ENCODE assay signal across 12 cellular contexts in genomic region chr11:4044971-4045646, GRCh38. TPM values are rescaled to one million over a fixed set of nuclear protein-coding genes. Genes with fewer than 3 reads are reported as not detected.
A peak's percentile ranks its signal among the peaks of the same experiment; 100 is the strongest.
DNase-seq lines count a peak whose midpoint lies in the region; ATAC-seq, FAIRE-seq and TF ChIP-seq lines count a peak whose summit lies in the region.
"Had no signal": no experiment of that assay in that cellular context is flagged by ENCODE, and none has a peak within 500 bp of the region (broad histone marks: within the 10 kb centered on the region; RNA-seq: fewer than 3 reads in every experiment).

No MANE protein-coding gene starts in this region.

- H3K4me1 Mint-ChIP-seq in activated naive CD4-positive, alpha-beta T cell treated with anti-CD3 and anti-CD28 coated beads, Interleukin-2, amount 10 ng/mL, durations not matched to agents 7 days and 5 days, result peaks cover 2% of the 10 kb centered on the region
- H3K4me1 Mint-ChIP-seq: GM23338 had no signal

- no peak for TF ChIP-seq EP300 in HepG2 (IDR thresholded peaks at IDR 0.05; ENCODE audit: low read depth in 2 of 2, low read length in 2 of 2)
- TF ChIP-seq EP300 in HepG2 (CRISPR knock-in tag; IDR thresholded peaks at IDR 0.05; ENCODE audit: borderline replicate concordance), result no peak
- no peak for TF ChIP-seq EP300 in suprapubic skin (IDR thresholded peaks at IDR 0.05)

- BruUV-seq in mammary epithelial cell (replicated peaks; lab: Mats Ljungman, UMichigan) (no TSS peak), HepG2 (replicated peaks; lab: Mats Ljungman, UMichigan) (no TSS peak)

- WGBS in mammary epithelial cell (ENCODE audit: low coverage, missing lambda C conversion rate), result 0% methylated on average over 5 of the region's 5 CpGs
- WGBS in HepG2 (ENCODE audit: low lambda C conversion rate), result 52% methylated on average over 5 of the region's 5 CpGs
- 25% methylated on average over 5 of the region's 5 CpGs for WGBS in suprapubic skin

- dilution Hi-C loops in mammary epithelial cell (cut with HindIII; ENCODE audit: low sequenced_read_pairs), result no loop called here

- peak; percentile 48 for ATAC-seq in HepG2
- ATAC-seq: activated CD8-positive, alpha-beta T cell treated with anti-CD3 and anti-CD28 coated beads for 36 hours; GM23338 had no signal

- H3K9ac ChIP-seq in mammary epithelial cell (ENCODE audit: insufficient read depth, low read length), result peak overlapping the region; percentile 55
- no peak overlapping the region for H3K9ac ChIP-seq in HepG2 (ENCODE audit: insufficient read depth, low read depth, low read length)

- H3K9me3 ChIP-seq in mammary epithelial cell (replicated peaks; ENCODE audit: insufficient read depth, low read length), result no peaks in the 10 kb centered on the region
- H3K9me3 ChIP-seq in HepG2 (ENCODE audit: low read length), result no peaks in the 10 kb centered on the region
- H3K9me3 ChIP-seq in suprapubic skin, result no peaks in the 10 kb centered on the region

- no peak for TF ChIP-seq RAD21 in HepG2 (CRISPR knock-in tag; IDR thresholded peaks at IDR 0.05)

- H3K27me3 ChIP-seq in mammary epithelial cell (ENCODE audit: insufficient read depth, low read length), result no peaks in the 10 kb centered on the region
- no peaks in the 10 kb centered on the region for H3K27me3 ChIP-seq in HepG2 (ENCODE audit: control insufficient read depth in 1 of 2, insufficient read depth in 2 of 2, low read length in 2 of 2)
- no peaks in the 10 kb centered on the region for H3K27me3 ChIP-seq in suprapubic skin

- intact Hi-C loops in mammary epithelial cell (cut with micrococcal nuclease) (no loop called here), HepG2 (cut with micrococcal nuclease; ENCODE audit: unreplicated experiment) (loop anchor here (2.0 kb wide), 1 partner anchor 16 kb away; no protein-coding TSS in a partner anchor)

- peak overlapping the region; percentile 33 for H3K27ac Mint-ChIP-seq in activated naive CD4-positive, alpha-beta T cell treated with anti-CD3 and anti-CD28 coated beads, Interleukin-2, amount 10 ng/mL, durations not matched to agents 7 days and 5 days
- H3K27ac Mint-ChIP-seq: activated CD8-positive, alpha-beta T cell treated with anti-CD3 and anti-CD28 coated beads for 36 hours; GM23338 had no signal

- H3K4me1 ChIP-seq in mammary epithelial cell (ENCODE audit: insufficient read depth, low read length), result peaks cover 40% of the 10 kb centered on the region
- H3K4me1 ChIP-seq in HepG2 (ENCODE audit: insufficient read depth, low read length), result peaks cover 41% of the 10 kb centered on the region
- H3K4me1 ChIP-seq in suprapubic skin, result peaks cover 23% of the 10 kb centered on the region

- TF ChIP-seq POLR2A in HepG2 (IDR thresholded peaks at IDR 0.05; ENCODE audit: insufficient read depth in 1 of 2, low read depth in 2 of 2, low read length in 2 of 2) (no peak), suprapubic skin (IDR thresholded peaks at IDR 0.05) (no peak)

- H3K4me2 ChIP-seq in mammary epithelial cell (ENCODE audit: insufficient read depth, low read depth, low read length) (peak overlapping the region; percentile 65), HepG2 (ENCODE audit: low read depth, low read length) (no peak overlapping the region)
- H3K4me2 ChIP-seq: GM23338 had no signal

- TF ChIP-seq CTCF in mammary epithelial cell (conservative IDR thresholded peaks at IDR 0.05 in 1 of 2, IDR thresholded peaks at IDR 0.05 in 1 of 2; ENCODE audit: extremely low read depth in 1 of 2, insufficient read depth in 1 of 2, low read depth in 1 of 2, low read length in 2 of 2) (no peak), HepG2 (CRISPR knock-in tag; IDR thresholded peaks at IDR 0.05) (no peak), suprapubic skin (IDR thresholded peaks at IDR 0.05) (no peak)

- H2AFZ ChIP-seq in mammary epithelial cell (ENCODE audit: low read depth, low read length), result no peak overlapping the region
- no peak overlapping the region for H2AFZ ChIP-seq in HepG2 (ENCODE audit: low read length)
- H2AFZ ChIP-seq: GM23338 had no signal

- POLR2A ChIA-PET in HepG2 (lab: Yijun Ruan, JAX), result interaction anchor here (2.2 kb wide), 1 partner anchor 190 kb away, joined by 6 read pairs; the partner anchor contains the start of gene STIM1

- H3K79me2 ChIP-seq in mammary epithelial cell (ENCODE audit: insufficient read depth, low read length), result peaks cover 19% of the 10 kb centered on the region
- no peaks in the 10 kb centered on the region for H3K79me2 ChIP-seq in HepG2 (ENCODE audit: insufficient read depth, low read length)

- no peaks in the 10 kb centered on the region for H3K27me3 Mint-ChIP-seq in activated naive CD4-positive, alpha-beta T cell treated with anti-CD3 and anti-CD28 coated beads, Interleukin-2, amount 10 ng/mL, durations not matched to agents 7 days and 5 days
- H3K27me3 Mint-ChIP-seq: activated CD8-positive, alpha-beta T cell treated with anti-CD3 and anti-CD28 coated beads for 36 hours had no signal

- H3K4me3 Mint-ChIP-seq in activated naive CD4-positive, alpha-beta T cell treated with anti-CD3 and anti-CD28 coated beads, Interleukin-2, amount 10 ng/mL, durations not matched to agents 7 days and 5 days, result no peak overlapping the region
- H3K4me3 Mint-ChIP-seq: activated CD8-positive, alpha-beta T cell treated with anti-CD3 and anti-CD28 coated beads for 36 hours; GM23338 had no signal

- FAIRE-seq in HepG2 (lab: Jason Lieb, UNC), result no peak

- in situ Hi-C loops in mammary epithelial cell (cut with MboI; ENCODE audit: low sequenced_read_pairs in 2 of 2), result no loop called here
- in situ Hi-C loops in HepG2 (cut with HindIII; ENCODE audit: extremely low pct_ligation_motif_present, low pct_unique_long_range_greater_than_20kb), result no loop called here

- no peaks in the 10 kb centered on the region for H3K9me3 Mint-ChIP-seq in activated naive CD4-positive, alpha-beta T cell treated with anti-CD3 and anti-CD28 coated beads, Interleukin-2, amount 10 ng/mL, durations not matched to agents 7 days and 5 days
- H3K9me3 Mint-ChIP-seq: activated CD8-positive, alpha-beta T cell treated with anti-CD3 and anti-CD28 coated beads for 36 hours; GM23338 had no signal

- no peak for DNase-seq in activated naive CD4-positive, alpha-beta T cell treated with anti-CD3 and anti-CD28 coated beads, Interleukin-2, amount 10 ng/mL, durations not matched to agents 7 days and 5 days
- no peak for DNase-seq in activated naive CD4-positive, alpha-beta T cell treated with anti-CD3 and anti-CD28 coated beads, Interleukin-2, amount 50 U/mL, for 16 hours
- peak; percentile 96 for DNase-seq in mammary epithelial cell
- DNase-seq in HepG2 (ENCODE audit: low spot score), result peak; percentile 33
- DNase-seq in suprapubic skin (ENCODE audit: low spot score in 2 of 2), result no peak
- DNase-seq in EL, result no peak
- DNase-seq in iPS-NIHi7 (ENCODE audit: extremely low spot score), result no peak
- no peak for DNase-seq in HuH-7 (ENCODE audit: low spot score)
- DNase-seq: activated CD8-positive, alpha-beta T cell treated with anti-CD3 and anti-CD28 coated beads for 36 hours; KBM-7; NCI-H226 had no signal

- H3K4me3 ChIP-seq in mammary epithelial cell (replicated peaks in 1 of 3; ENCODE audit: insufficient read depth in 1 of 3, low read depth in 2 of 3, low read length in 3 of 3) (no peak overlapping the region), HepG2 (replicated peaks in 1 of 3; ENCODE audit: insufficient read depth in 1 of 3, low read depth in 2 of 3, low read length in 3 of 3) (no peak overlapping the region), suprapubic skin (no peak overlapping the region)
- H3K4me3 ChIP-seq: GM23338 had no signal

- H4K20me1 ChIP-seq in mammary epithelial cell (ENCODE audit: insufficient read depth, low read length) (no peaks in the 10 kb centered on the region), HepG2 (ENCODE audit: insufficient read depth, low read length) (0 out of 2 replicates have a peak, but pooled peaks cover 5% of the 10 kb centered on the region)

- CTCF ChIA-PET in activated naive CD4-positive, alpha-beta T cell treated with anti-CD3 and anti-CD28 coated beads, Interleukin-2, amount 10 ng/mL, durations not matched to agents 7 days and 5 days (lab: Charles Lee), result interaction anchor here (0.9 to 1.4 kb wide), 2 partner anchors 27 to 190 kb away, joined by 3 read pairs; partner anchors contain the start of gene STIM1
- CTCF ChIA-PET in mammary epithelial cell (lab: Charles Lee; ENCODE audit: low non-redundant PET) (interaction anchor here (0.6 kb wide), 1 partner anchor 204 kb away, joined by 5 read pairs; no protein-coding TSS in a partner anchor), HepG2 (lab: Yijun Ruan, JAX; ENCODE audit: low intra/inter-chr PET ratio, low total read pairs) (no interaction called here)

- H3K36me3 Mint-ChIP-seq in activated naive CD4-positive, alpha-beta T cell treated with anti-CD3 and anti-CD28 coated beads, Interleukin-2, amount 10 ng/mL, durations not matched to agents 7 days and 5 days, result peaks cover 23% of the 10 kb centered on the region

- peak overlapping the region; percentile 92 for H3K27ac ChIP-seq in mammary epithelial cell (ENCODE audit: insufficient read depth, low read depth, low read length)
- peak overlapping the region; percentile 36 for H3K27ac ChIP-seq in HepG2 (ENCODE audit: extremely low read length, insufficient read depth, low read length)
- H3K27ac ChIP-seq in suprapubic skin, result peak overlapping the region; percentile 72

- H3K36me3 ChIP-seq in mammary epithelial cell (ENCODE audit: insufficient read depth, low read length), result no peaks in the 10 kb centered on the region
- H3K36me3 ChIP-seq in HepG2 (replicated peaks in 1 of 2; ENCODE audit: control insufficient read depth in 1 of 2, insufficient read depth in 2 of 2, low read length in 2 of 2), result peaks cover 0 to 4% of the 10 kb centered on the region in 2 experiments; a peak in 3 of 5 replicates
- no peaks in the 10 kb centered on the region for H3K36me3 ChIP-seq in suprapubic skin

RNA-seq across cellular contexts. Expression of gene RRM1, which starts 49.5 kb away (rescaled TPM):
- total RNA-seq in mammary epithelial cell, result 100 to 1,000 TPM in 1 of 2 donors, 10 to 100 TPM in 1; 72.7 to 113 TPM
- 110 TPM for polyA plus RNA-seq in mammary epithelial cell
- polyA minus RNA-seq in mammary epithelial cell, result 223 TPM
- 108 and 168 TPM in 2 replicates for total RNA-seq in HepG2 (2016; rRNA removed; fragmentation: Illumina TruSeq; extraction: Trizol)
- total RNA-seq in HepG2 (2016; cell fraction: cytosol; rRNA removed; fragmentation: Illumina TruSeq; extraction: Trizol; ENCODE audit: low read depth), result 9.2 and 12.3 TPM in 2 replicates
- 109 and 177 TPM in 2 replicates for total RNA-seq in HepG2 (2016; cell fraction: insoluble cytoplasmic fraction; rRNA removed; fragmentation: Illumina TruSeq; extraction: Trizol)
- total RNA-seq in HepG2 (2016; cell fraction: membrane; rRNA removed; fragmentation: Illumina TruSeq; extraction: Trizol), result 21.5 and 26.6 TPM in 2 replicates
- 49.7 and 51.5 TPM in 2 replicates for total RNA-seq in HepG2 (2016; cell fraction: nucleus; rRNA removed; fragmentation: Illumina TruSeq; extraction: Trizol)
- polyA plus RNA-seq in HepG2 (2011; rRNA removed), result 11.8 and 17.3 TPM in 2 replicates
- 12.7 and 13.8 TPM in 2 replicates for polyA plus RNA-seq in HepG2 (2011; cell fraction: cytosol; rRNA removed)
- 6.5 and 8.2 TPM in 2 replicates for polyA plus RNA-seq in HepG2 (2011; cell fraction: nucleus; rRNA removed)
- 20.3 and 37.0 TPM in 2 replicates for polyA plus RNA-seq in HepG2 (2012)
- 4.7 and 4.8 TPM in 2 replicates for polyA plus RNA-seq in HepG2 (2016; cell fraction: cytosol; fragmentation: Illumina TruSeq; extraction: Trizol; ENCODE audit: low read depth)
- polyA plus RNA-seq in HepG2 (2016; cell fraction: insoluble cytoplasmic fraction; fragmentation: Illumina TruSeq; extraction: Trizol; ENCODE audit: low read depth), result 110 and 120 TPM in 2 replicates
- 10.4 and 12.0 TPM in 2 replicates for polyA plus RNA-seq in HepG2 (2016; cell fraction: membrane; fragmentation: Illumina TruSeq; extraction: Trizol; ENCODE audit: low read depth)
- 40.5 and 42.7 TPM in 2 replicates for polyA plus RNA-seq in HepG2 (2016; cell fraction: nucleus; fragmentation: Illumina TruSeq; extraction: Trizol; ENCODE audit: insufficient read depth, low read depth)
- polyA minus RNA-seq in HepG2 (2011; rRNA and poly(A)+ RNA removed; ENCODE audit: low replicate concordance), result 76.9 and 614 TPM in 2 replicates
- polyA minus RNA-seq in HepG2 (2011; cell fraction: cytosol; rRNA and poly(A)+ RNA removed), result 23.6 and 31.9 TPM in 2 replicates
- polyA minus RNA-seq in HepG2 (2011; cell fraction: nucleus; rRNA and poly(A)+ RNA removed), result 23.6 and 25.0 TPM in 2 replicates
- 100 to 1,000 TPM in 1 of 4 donors, 10 to 100 TPM in 3; 70.4 to 145 (median 80.0) TPM for total RNA-seq in suprapubic skin

Comparison
In these comparisons a context has a peak if more than half of its experiments do, and no peak if none do; other contexts are left out.
1. DNase-seq: peak in mammary epithelial cell (single experiment) and HepG2 (single experiment); none in activated naive CD4-positive, alpha-beta T cell treated with anti-CD3 and anti-CD28 coated beads, Interleukin-2, amount 10 ng/mL, durations not matched to agents 7 days and 5 days (single experiment), activated naive CD4-positive, alpha-beta T cell treated with anti-CD3 and anti-CD28 coated beads, Interleukin-2, amount 50 U/mL, for 16 hours (single experiment), suprapubic skin (0 of 2), EL (single experiment), iPS-NIHi7 (single experiment) and HuH-7 (single experiment).
2. H3K27ac ChIP-seq: peak in every context shown above with its lines; median percentile 92 in mammary epithelial cell; 72 in suprapubic skin; 36 in HepG2.